Comparison of ENCODE assay signal across 9 cellular contexts in the genomic region with DNA sequence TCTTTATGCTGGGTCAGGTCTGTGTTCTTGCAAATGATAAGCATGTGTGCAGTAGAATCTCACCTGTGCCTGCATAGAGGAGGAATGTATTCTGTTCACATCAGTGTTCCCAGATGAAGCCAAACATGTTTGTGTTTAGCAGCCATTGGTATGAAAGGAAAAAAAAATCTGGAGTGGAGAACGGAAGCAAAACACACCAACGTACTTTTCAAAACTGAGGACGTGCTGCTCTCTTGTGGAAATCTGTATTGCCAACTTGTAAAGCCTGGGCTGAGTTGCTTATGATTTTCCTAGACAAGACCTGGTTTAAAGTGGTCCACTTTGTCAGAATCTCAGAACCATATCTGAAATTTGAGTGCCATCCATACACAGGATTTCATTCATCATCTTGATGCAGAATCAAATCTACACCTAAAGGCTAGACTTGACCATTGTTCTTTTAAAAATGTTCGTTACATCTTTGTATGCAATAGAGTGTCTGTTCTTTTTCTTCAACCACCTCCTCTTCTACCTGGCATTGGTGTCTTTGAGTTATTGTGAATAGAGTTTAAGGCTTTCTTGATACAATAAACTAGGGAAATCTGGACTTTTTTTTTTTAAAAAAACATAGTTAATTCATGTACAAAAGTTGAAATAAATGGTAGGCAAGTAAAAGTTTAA.
DNase-seq lines count a peak whose midpoint lies in the region; ATAC-seq and TF ChIP-seq lines count a peak whose summit lies in the region.
"Had no signal": no experiment of that assay in that cellular context is flagged by ENCODE, and none has a peak within 500 bp of the region (broad histone marks: within the 10 kb centered on the region; RNA-seq: fewer than 3 reads in every experiment).

No MANE protein-coding gene starts in this region.

- H3K27me3 ChIP-seq in neural progenitor cell = no peaks in the 10 kb centered on the region
- H3K27me3 ChIP-seq: ovary had no signal

- no peak overlapping the region for H3K4me2 ChIP-seq in neural progenitor cell

- H3K9me3 Mint-ChIP-seq in neural progenitor cell = no peaks in the 10 kb centered on the region

- H3K36me3 Mint-ChIP-seq in neural progenitor cell = no peaks in the 10 kb centered on the region

- no peak overlapping the region for H3K27ac Mint-ChIP-seq in neural progenitor cell

- peak overlapping the region; percentile 80 for H2AFZ ChIP-seq in neural progenitor cell (replicated peaks)

- no peak overlapping the region for H3K4me3 Mint-ChIP-seq in neural progenitor cell

- H4K20me1 ChIP-seq in neural progenitor cell (ENCODE audit: low read depth) = no peaks in the 10 kb centered on the region

- no peaks in the 10 kb centered on the region for H3K9me3 ChIP-seq in neural progenitor cell (ENCODE audit: low read depth)
- H3K9me3 ChIP-seq: ovary had no signal

- peak; percentile 49 for DNase-seq in A172 (ENCODE audit: low spot score)
- peak; percentile 45 for DNase-seq in NCI-H2196 treated with DMSO at 0.1 percent for 48 hours (lab: John Stamatoyannopoulos, UW; ENCODE audit: unreplicated experiment)
- DNase-seq in caudate nucleus (lab: John Stamatoyannopoulos, UW) = peak in 24 of 61 donors; percentile 0 to 75 (median 8)
- peak; percentile 47 for DNase-seq in neural progenitor cell (ENCODE audit: low spot score)
- DNase-seq in SKM-1 treated with dmso at 0.1 percent for 144 hours (lab: John Stamatoyannopoulos, UW; ENCODE audit: unreplicated experiment) = no peak

- peaks cover 20% of the 10 kb centered on the region for H3K4me1 Mint-ChIP-seq in neural progenitor cell

- H3K9ac ChIP-seq in neural progenitor cell = no peak overlapping the region

- H3F3A ChIP-seq in neural progenitor cell (ENCODE audit: low read depth) = no peaks in the 10 kb centered on the region

- peak; percentile 60 for TF ChIP-seq CTCF in neural progenitor cell (IDR thresholded peaks at IDR 0.05)

- H3K4me1 ChIP-seq in neural progenitor cell = peaks cover 9% of the 10 kb centered on the region

- no peak overlapping the region for H3K4me3 ChIP-seq in neural progenitor cell
- H3K4me3 ChIP-seq: ovary had no signal

- peak overlapping the region; percentile 87 for H3K27ac ChIP-seq in caudate nucleus (ENCODE audit: low read depth, low read length)
- H3K27ac ChIP-seq in neural progenitor cell = no peak overlapping the region
- H3K27ac ChIP-seq: ovary had no signal

- no peaks in the 10 kb centered on the region for H3K79me2 ChIP-seq in neural progenitor cell (ENCODE audit: low read depth)

- ATAC-seq in GM18867 (IDR thresholded peaks at IDR 0.05; ENCODE audit: unreplicated experiment) (peak; percentile 81), HG03159 (IDR thresholded peaks at IDR 0.05; ENCODE audit: unreplicated experiment) (no peak), GM21381 (IDR thresholded peaks at IDR 0.05; ENCODE audit: unreplicated experiment) (no peak)

- no peaks in the 10 kb centered on the region for H3K27me3 Mint-ChIP-seq in neural progenitor cell (ENCODE audit: insufficient read depth, low read depth)

- H3K36me3 ChIP-seq in neural progenitor cell = no peaks in the 10 kb centered on the region
- H3K36me3 ChIP-seq: ovary had no signal
